In genomic region chr9:105643795-105644194, GRCh38 we compare ENCODE assay signal across 1 cellular context.
TF ChIP-seq lines count a peak whose summit lies in the region.

No MANE protein-coding gene starts in this region.

TF ChIP-seq in A549, 52 proteins besides CTCF, POLR2A, EP300 and RAD21 (continued from another document):
- TF ChIP-seq MAFK (IDR thresholded peaks at IDR 0.05; ENCODE audit: partially characterized antibody) = peak; percentile 57
- TF ChIP-seq EHF (CRISPR knock-in tag; IDR thresholded peaks at IDR 0.05) = no peak
- no peak for TF ChIP-seq HOXB13 (CRISPR knock-in tag; IDR thresholded peaks at IDR 0.05; ENCODE audit: low read depth)
